In genomic region chr10:48765039-48765438, GRCh38 we compare ENCODE assay signal across 23 cellular contexts.
DNase-seq lines count a peak whose midpoint lies in the region; ATAC-seq and TF ChIP-seq lines count a peak whose summit lies in the region.
"Had no signal": no experiment of that assay in that cellular context is flagged by ENCODE, and none has a peak within 500 bp of the region (broad histone marks: within the 10 kb centered on the region; RNA-seq: fewer than 3 reads in every experiment).

No MANE protein-coding gene starts in this region.

- peaks cover 51 to 81% of the 10 kb centered on the region in 2 donors for H3K4me1 Mint-ChIP-seq in stimulated activated naive B cell treated with anti-CD40 and anti-IgM and Interleukin-4, amounts not matched to agents 10 μg/mL and 1 μg/mL and 100 μg/mL, for 72 hours
- H3K4me1 Mint-ChIP-seq: activated naive CD8-positive, alpha-beta T cell treated with anti-CD3 and anti-CD28 coated beads, Interleukin-2, amount 10 ng/mL, durations not matched to agents 7 days and 5 days had no signal

- no peaks in the 10 kb centered on the region for H3K9me3 ChIP-seq in OCI-LY1 (ENCODE audit: low read length)
- H3K9me3 ChIP-seq: gastroesophageal sphincter had no signal

- no peak overlapping the region for H3K9ac ChIP-seq in OCI-LY1 (ENCODE audit: low read length)
- H3K9ac ChIP-seq: GM23248 had no signal

- peaks cover 66 to 85% of the 10 kb centered on the region in 2 donors for H3K36me3 Mint-ChIP-seq in stimulated activated naive B cell treated with anti-CD40 and anti-IgM and Interleukin-4, amounts not matched to agents 10 μg/mL and 1 μg/mL and 100 μg/mL, for 72 hours
- H3K36me3 Mint-ChIP-seq: activated naive CD8-positive, alpha-beta T cell treated with anti-CD3 and anti-CD28 coated beads, Interleukin-2, amount 10 ng/mL, durations not matched to agents 7 days and 5 days had no signal

- no peak overlapping the region for H3K4me2 ChIP-seq in OCI-LY1 (ENCODE audit: low read length)

- no peaks in the 10 kb centered on the region for H3K79me2 ChIP-seq in OCI-LY1 (ENCODE audit: insufficient read depth, low read length)

- peaks cover 94% of the 10 kb centered on the region for H3K36me3 ChIP-seq in OCI-LY1 (ENCODE audit: insufficient read depth, low read length)
- H3K36me3 ChIP-seq: gastroesophageal sphincter had no signal

- DNase-seq in stimulated activated naive B cell treated with anti-CD40 and anti-IgM and Interleukin-4, amounts not matched to agents 10 μg/mL and 1 μg/mL and 100 μg/mL, for 72 hours: no peak
- DNase-seq in SW 1271 (lab: John Stamatoyannopoulos, UW) (no peak), NCI-H1105 treated with DMSO at 0.1 percent for 48 hours (lab: John Stamatoyannopoulos, UW) (no peak)
- DNase-seq: activated naive CD8-positive, alpha-beta T cell treated with anti-CD3 and anti-CD28 coated beads, Interleukin-2, amount 10 ng/mL, durations not matched to agents 7 days and 5 days; AML-193; effector CD8-positive, alpha-beta T cell; EL; GM23248; NCI-H1417; NCI-H2107; NCI-H510A; nucleus accumbens; retina; stimulated activated CD4-positive, alpha-beta T cell treated with anti-CD3 and anti-CD28 coated beads, Interleukin-4, amount 100 ng/mL, for 4 hours; trophoblast cell had no signal

- H3K4me1 ChIP-seq in OCI-LY1 (ENCODE audit: insufficient read depth, low read length, severe bottlenecking): no peaks in the 10 kb centered on the region
- H3K4me1 ChIP-seq: gastroesophageal sphincter had no signal

- ATAC-seq in GM19463 (IDR thresholded peaks at IDR 0.05; ENCODE audit: unreplicated experiment) (peak; percentile 62), HG02759 (IDR thresholded peaks at IDR 0.05; ENCODE audit: unreplicated experiment) (no peak)
- ATAC-seq in stimulated activated naive B cell treated with anti-CD40 and anti-IgM and Interleukin-4, amounts not matched to agents 10 μg/mL and 1 μg/mL and 100 μg/mL, for 72 hours (replicated peaks): peak; percentile 56 to 61
- ATAC-seq: esophagus mucosa, gastroesophageal sphincter had no signal

- no peaks in the 10 kb centered on the region for H3K27me3 Mint-ChIP-seq in stimulated activated naive B cell treated with anti-CD40 and anti-IgM and Interleukin-4, amounts not matched to agents 10 μg/mL and 1 μg/mL and 100 μg/mL, for 72 hours
- H3K27me3 Mint-ChIP-seq: activated naive CD8-positive, alpha-beta T cell treated with anti-CD3 and anti-CD28 coated beads, Interleukin-2, amount 10 ng/mL, durations not matched to agents 7 days and 5 days had no signal

- no peak overlapping the region for H2AFZ ChIP-seq in OCI-LY1 (ENCODE audit: low read length)
- H2AFZ ChIP-seq: GM23248 had no signal

- H3K4me3 Mint-ChIP-seq in stimulated activated naive B cell treated with anti-CD40 and anti-IgM and Interleukin-4, amounts not matched to agents 10 μg/mL and 1 μg/mL and 100 μg/mL, for 72 hours: no peak overlapping the region
- H3K4me3 Mint-ChIP-seq: activated naive CD8-positive, alpha-beta T cell treated with anti-CD3 and anti-CD28 coated beads, Interleukin-2, amount 10 ng/mL, durations not matched to agents 7 days and 5 days; activated T-helper 1 cell treated with anti-CD3 and anti-CD28 coated beads, Interleukin-12 subunit alpha, Interleukin-12 subunit beta, Interleukin-2, Interleukin-4 antibody, amounts not matched to agents 30 ng/mL and 10 ng/mL and 1 ng/mL, durations not matched to agents 14 hours and 24 hours and 36 hours had no signal

- H3K9me3 Mint-ChIP-seq in stimulated activated naive B cell treated with anti-CD40 and anti-IgM and Interleukin-4, amounts not matched to agents 10 μg/mL and 1 μg/mL and 100 μg/mL, for 72 hours: no peaks in the 10 kb centered on the region
- H3K9me3 Mint-ChIP-seq: activated naive CD8-positive, alpha-beta T cell treated with anti-CD3 and anti-CD28 coated beads, Interleukin-2, amount 10 ng/mL, durations not matched to agents 7 days and 5 days; activated T-helper 1 cell treated with anti-CD3 and anti-CD28 coated beads, Interleukin-12 subunit alpha, Interleukin-12 subunit beta, Interleukin-2, Interleukin-4 antibody, amounts not matched to agents 30 ng/mL and 10 ng/mL and 1 ng/mL, durations not matched to agents 14 hours and 24 hours and 36 hours had no signal

- TF ChIP-seq CTCF in GM12875 (IDR thresholded peaks at IDR 0.05; ENCODE audit: borderline replicate concordance, insufficient read depth, low read depth, low read length) (0 out of 2 replicates have a peak, but pooled peaks have one; percentile 3), OCI-LY1 (IDR thresholded peaks at IDR 0.05; ENCODE audit: low read length) (peak; percentile 11; the same call in 1 of the 2 replicates)

- H3K27ac Mint-ChIP-seq in stimulated activated naive B cell treated with anti-CD40 and anti-IgM and Interleukin-4, amounts not matched to agents 10 μg/mL and 1 μg/mL and 100 μg/mL, for 72 hours: peak overlapping the region; percentile 68
- H3K27ac Mint-ChIP-seq: activated naive CD8-positive, alpha-beta T cell treated with anti-CD3 and anti-CD28 coated beads, Interleukin-2, amount 10 ng/mL, durations not matched to agents 7 days and 5 days; activated T-helper 1 cell treated with anti-CD3 and anti-CD28 coated beads, Interleukin-12 subunit alpha, Interleukin-12 subunit beta, Interleukin-2, Interleukin-4 antibody, amounts not matched to agents 30 ng/mL and 10 ng/mL and 1 ng/mL, durations not matched to agents 14 hours and 24 hours and 36 hours had no signal

- H4K20me1 ChIP-seq in OCI-LY1 (ENCODE audit: insufficient read depth, low read length): no peaks in the 10 kb centered on the region

- no peaks in the 10 kb centered on the region for H3F3A ChIP-seq in OCI-LY1 (ENCODE audit: insufficient read depth, low read length)

- H3K4me3 ChIP-seq in GM12875 (ENCODE audit: low read depth, low read length) (no peak overlapping the region), OCI-LY1 (ENCODE audit: low read depth, low read length, poor library complexity, severe bottlenecking) (no peak overlapping the region)
- H3K4me3 ChIP-seq: gastroesophageal sphincter, GM23248, lung had no signal

- no peaks in the 10 kb centered on the region for H3K9me2 ChIP-seq in OCI-LY1 (ENCODE audit: low read depth, low read length)

- H3K27ac ChIP-seq in OCI-LY1 (ENCODE audit: low read depth, low read length, poor library complexity, severe bottlenecking): no peak overlapping the region
- H3K27ac ChIP-seq: gastroesophageal sphincter, GM23248 had no signal

- H3K27me3 ChIP-seq in OCI-LY1 (ENCODE audit: insufficient read depth, low read length): no peaks in the 10 kb centered on the region
